14 cellular contexts compared by ENCODE assay signal in the genomic region with DNA sequence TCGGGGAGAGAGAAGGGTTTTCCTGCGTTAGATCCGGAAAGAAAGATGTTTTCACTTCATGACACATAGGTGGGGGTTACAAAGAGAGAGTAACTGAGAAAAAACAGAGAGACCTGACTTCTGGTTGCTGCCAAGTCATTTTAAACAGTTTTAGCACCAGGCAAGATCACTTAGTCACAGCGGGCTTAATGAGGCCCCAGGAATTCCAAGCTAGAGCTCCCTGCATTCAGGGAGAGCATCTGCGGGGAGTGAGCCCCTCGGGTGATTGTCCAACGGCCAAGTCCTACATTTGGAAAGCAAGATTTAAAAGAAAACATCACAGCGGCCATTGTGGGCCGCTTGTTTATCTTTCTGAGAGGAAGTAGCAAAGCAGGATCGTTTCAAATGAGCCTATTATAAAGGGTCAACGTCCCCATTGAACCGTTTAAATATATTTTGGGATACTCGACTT.
DNase-seq lines count a peak whose midpoint lies in the region; ATAC-seq and TF ChIP-seq lines count a peak whose summit lies in the region.
"Had no signal": no experiment of that assay in that cellular context is flagged by ENCODE, and none has a peak within 500 bp of the region (broad histone marks: within the 10 kb centered on the region; RNA-seq: fewer than 3 reads in every experiment).

No MANE protein-coding gene starts in this region.

- no peak for TF ChIP-seq EP300 in tibial nerve (IDR thresholded peaks at IDR 0.05)

- H3K4me1 Mint-ChIP-seq in natural killer cell treated with Interleukin-12 subunit alpha and Interleukin-12 subunit beta and Interleukin-15 and Interleukin-18, amount 100 ng/mL, for 72 hours (ENCODE audit: low read depth in 2 of 2): no peaks in the 10 kb centered on the region
- H3K4me1 Mint-ChIP-seq in natural killer cell (no peaks in the 10 kb centered on the region), mesothelial cell of epicardium (peaks cover 20% of the 10 kb centered on the region)
- peaks cover 2% of the 10 kb centered on the region for H3K4me1 Mint-ChIP-seq in activated CD4-positive, alpha-beta memory T cell treated with anti-CD3 and anti-CD28 coated beads for 36 hours (ENCODE audit: low read depth)
- H3K4me1 Mint-ChIP-seq: activated naive CD4-positive, alpha-beta T cell treated with anti-CD3 and anti-CD28 coated beads, Interleukin-2, amount 50 U/mL, for 24 hours had no signal

- POLR2A ChIA-PET in activated CD4-positive, alpha-beta memory T cell treated with anti-CD3 and anti-CD28 coated beads for 36 hours (lab: Charles Lee): no interaction called here

- peaks cover 0 to 4% (median 0%) of the 10 kb centered on the region in 4 donors for H3K9me3 ChIP-seq in tibial nerve
- H3K9me3 ChIP-seq: gastrocnemius medialis had no signal

- H3K27ac Mint-ChIP-seq in natural killer cell treated with Interleukin-12 subunit alpha and Interleukin-12 subunit beta and Interleukin-15 and Interleukin-18, amount 100 ng/mL, for 72 hours: no peak overlapping the region
- H3K27ac Mint-ChIP-seq in natural killer cell (no peak overlapping the region), mesothelial cell of epicardium (peak overlapping the region; percentile 87)
- H3K27ac Mint-ChIP-seq in activated CD4-positive, alpha-beta memory T cell treated with anti-CD3 and anti-CD28 coated beads for 36 hours: no peak overlapping the region
- H3K27ac Mint-ChIP-seq: activated B cell treated with CpG ODN at 0.5 μM for 24 hours; activated naive CD4-positive, alpha-beta T cell treated with anti-CD3 and anti-CD28 coated beads, Interleukin-2, amount 50 U/mL, for 24 hours had no signal

- no peaks in the 10 kb centered on the region for H3K36me3 Mint-ChIP-seq in natural killer cell treated with Interleukin-12 subunit alpha and Interleukin-12 subunit beta and Interleukin-15 and Interleukin-18, amount 100 ng/mL, for 72 hours
- H3K36me3 Mint-ChIP-seq in natural killer cell (no peaks in the 10 kb centered on the region), mesothelial cell of epicardium (no peaks in the 10 kb centered on the region)
- H3K36me3 Mint-ChIP-seq in activated CD4-positive, alpha-beta memory T cell treated with anti-CD3 and anti-CD28 coated beads for 36 hours: no peaks in the 10 kb centered on the region
- H3K36me3 Mint-ChIP-seq: activated naive CD4-positive, alpha-beta T cell treated with anti-CD3 and anti-CD28 coated beads, Interleukin-2, amount 50 U/mL, for 24 hours had no signal

- peaks cover 0 to 9% of the 10 kb centered on the region in 2 donors for H3K27me3 ChIP-seq in tibial nerve

- peaks cover 35 to 43% of the 10 kb centered on the region in 2 donors for H3K27me3 Mint-ChIP-seq in natural killer cell treated with Interleukin-12 subunit alpha and Interleukin-12 subunit beta and Interleukin-15 and Interleukin-18, amount 100 ng/mL, for 72 hours
- H3K27me3 Mint-ChIP-seq in natural killer cell (ENCODE audit: low read depth in 2 of 2): peaks cover 40 to 45% of the 10 kb centered on the region in 2 donors
- H3K27me3 Mint-ChIP-seq in mesothelial cell of epicardium (ENCODE audit: low read depth): peaks cover 28% of the 10 kb centered on the region
- peaks cover 22% of the 10 kb centered on the region for H3K27me3 Mint-ChIP-seq in activated CD4-positive, alpha-beta memory T cell treated with anti-CD3 and anti-CD28 coated beads for 36 hours

- CTCF ChIA-PET in activated CD4-positive, alpha-beta memory T cell treated with anti-CD3 and anti-CD28 coated beads for 36 hours (lab: Charles Lee): no interaction called here

- peaks cover 0 to 27% (median 0%) of the 10 kb centered on the region in 4 donors for H3K4me1 ChIP-seq in tibial nerve

- H3K36me3 ChIP-seq in tibial nerve: no peaks in the 10 kb centered on the region
- H3K36me3 ChIP-seq: gastrocnemius medialis had no signal

- intact Hi-C loops in natural killer cell (cut with micrococcal nuclease): no loop called here
- intact Hi-C loops in activated CD4-positive, alpha-beta memory T cell treated with anti-CD3 and anti-CD28 coated beads for 36 hours (cut with micrococcal nuclease): no loop called here

- H3K27ac ChIP-seq in tibial nerve: no peak overlapping the region
- H3K27ac ChIP-seq: gastrocnemius medialis had no signal

- H3K4me3 Mint-ChIP-seq in natural killer cell treated with Interleukin-12 subunit alpha and Interleukin-12 subunit beta and Interleukin-15 and Interleukin-18, amount 100 ng/mL, for 72 hours: no peak overlapping the region
- H3K4me3 Mint-ChIP-seq in natural killer cell: no peak overlapping the region
- H3K4me3 Mint-ChIP-seq in mesothelial cell of epicardium: peak overlapping the region; percentile 20
- H3K4me3 Mint-ChIP-seq in activated CD4-positive, alpha-beta memory T cell treated with anti-CD3 and anti-CD28 coated beads for 36 hours: no peak overlapping the region
- H3K4me3 Mint-ChIP-seq: activated B cell treated with CpG ODN at 0.5 μM for 24 hours; activated naive CD4-positive, alpha-beta T cell treated with anti-CD3 and anti-CD28 coated beads, Interleukin-2, amount 50 U/mL, for 24 hours had no signal

- DNase-seq in natural killer cell treated with Interleukin-12 subunit alpha and Interleukin-12 subunit beta and Interleukin-15 and Interleukin-18, amount 100 ng/mL, for 72 hours (ENCODE audit: low spot score): peak; percentile 12
- DNase-seq in natural killer cell (no peak), dedifferentiated amniotic fluid mesenchymal stem cell (ENCODE audit: extremely low spot score) (peak; percentile 41), mesothelial cell of epicardium (ENCODE audit: low spot score in 2 of 2, unreplicated experiment in 2 of 2) (peak in 1 of 2 experiments; percentile 34), NCI-H526 treated with DMSO at 0.1 percent for 48 hours (lab: John Stamatoyannopoulos, UW) (no peak), tibial nerve (ENCODE audit: low spot score in 2 of 2) (no peak)
- DNase-seq in activated CD4-positive, alpha-beta memory T cell treated with anti-CD3 and anti-CD28 coated beads for 36 hours: no peak
- DNase-seq: ACHN; activated B cell treated with CpG ODN at 0.5 μM for 24 hours; gastrocnemius medialis; stimulated activated CD4-positive, alpha-beta T cell treated with anti-CD3 and anti-CD28 coated beads, Interleukin-2, amount 100 ng/mL, for 48 hours; trophoblast cell had no signal

- TF ChIP-seq CTCF in natural killer cell (IDR thresholded peaks at IDR 0.05) (no peak), mesothelial cell of epicardium (IDR thresholded peaks at IDR 0.05; ENCODE audit: unreplicated experiment) (no peak), tibial nerve (IDR thresholded peaks at IDR 0.05) (no peak)

- H3K4me3 ChIP-seq in tibial nerve: no peak overlapping the region
- H3K4me3 ChIP-seq: gastrocnemius medialis had no signal

- no peak for ATAC-seq in natural killer cell treated with Interleukin-12 subunit alpha and Interleukin-12 subunit beta and Interleukin-15 and Interleukin-18, amount 100 ng/mL, for 72 hours
- ATAC-seq in natural killer cell (no peak), HG02852 (IDR thresholded peaks at IDR 0.05; ENCODE audit: unreplicated experiment) (no peak)
- ATAC-seq: gastrocnemius medialis had no signal

- no peak for TF ChIP-seq POLR2A in tibial nerve (IDR thresholded peaks at IDR 0.05)

- WGBS in tibial nerve, 2 donors: 9 to 19% methylated on average over 13 of the region's 13 CpGs

- peaks cover 4% of the 10 kb centered on the region for H3K9me3 Mint-ChIP-seq in natural killer cell treated with Interleukin-12 subunit alpha and Interleukin-12 subunit beta and Interleukin-15 and Interleukin-18, amount 100 ng/mL, for 72 hours
- H3K9me3 Mint-ChIP-seq in natural killer cell (peaks cover 3 to 5% of the 10 kb centered on the region in 2 donors), mesothelial cell of epicardium (no peaks in the 10 kb centered on the region)
- peaks cover 3% of the 10 kb centered on the region for H3K9me3 Mint-ChIP-seq in activated CD4-positive, alpha-beta memory T cell treated with anti-CD3 and anti-CD28 coated beads for 36 hours
- H3K9me3 Mint-ChIP-seq: activated naive CD4-positive, alpha-beta T cell treated with anti-CD3 and anti-CD28 coated beads, Interleukin-2, amount 50 U/mL, for 24 hours had no signal

Comparison
In these comparisons a context has a peak if more than half of its experiments do, and no peak if none do; other contexts are left out.
1. DNase-seq: peak in natural killer cell treated with Interleukin-12 subunit alpha and Interleukin-12 subunit beta and Interleukin-15 and Interleukin-18, amount 100 ng/mL, for 72 hours (single experiment) and dedifferentiated amniotic fluid mesenchymal stem cell (single experiment); none in natural killer cell (single experiment), NCI-H526 treated with DMSO at 0.1 percent for 48 hours (single experiment), tibial nerve (0 of 2) and activated CD4-positive, alpha-beta memory T cell treated with anti-CD3 and anti-CD28 coated beads for 36 hours (single experiment).